In the genomic region with DNA sequence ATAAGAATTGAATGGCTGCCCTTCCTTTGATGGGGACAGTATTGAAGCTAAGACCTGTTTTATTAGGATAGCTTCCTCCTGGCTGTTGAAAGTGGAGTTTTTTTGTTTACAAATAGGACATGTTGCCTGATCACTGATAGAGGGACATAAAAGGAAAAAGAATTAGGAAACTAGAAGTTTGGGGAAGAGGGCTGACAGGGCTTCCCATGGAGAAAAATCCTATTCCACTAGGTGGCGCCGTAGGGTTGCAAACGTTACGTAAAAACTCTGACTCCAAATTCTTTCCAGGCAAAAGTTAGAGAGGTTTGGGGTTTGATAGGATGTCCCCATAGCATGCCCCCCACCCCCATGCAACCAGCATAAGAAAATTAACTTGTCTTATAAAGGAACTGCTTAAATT, we compare ENCODE assay signal across 8 cellular contexts. TPM values are rescaled to one million over a fixed set of nuclear protein-coding genes. Genes with fewer than 3 reads are reported as not detected.
DNase-seq lines count a peak whose midpoint lies in the region; ATAC-seq and TF ChIP-seq lines count a peak whose summit lies in the region.

No MANE protein-coding gene starts in this region.

- H3K27me3 ChIP-seq in HCT116 (ENCODE audit: insufficient read depth, low read length) = no peaks in the 10 kb centered on the region
- H3K27me3 ChIP-seq in WERI-Rb-1 (ENCODE audit: insufficient read depth, low read depth, severe bottlenecking) = no peaks in the 10 kb centered on the region
- no peaks in the 10 kb centered on the region for H3K27me3 ChIP-seq in H7 (ENCODE audit: control insufficient read depth, insufficient read depth, low read length)

- H3K9me3 ChIP-seq in HCT116 (ENCODE audit: control insufficient read depth in 1 of 2, insufficient read depth in 1 of 2, low read depth in 1 of 2, low read length in 2 of 2) = peaks cover 26 to 34% of the 10 kb centered on the region in 2 experiments; a peak in 3 of 4 replicates
- peaks cover 68% of the 10 kb centered on the region for H3K9me3 ChIP-seq in WERI-Rb-1 (ENCODE audit: severe bottlenecking)

- no peaks in the 10 kb centered on the region for H3K36me3 ChIP-seq in HCT116 (ENCODE audit: control insufficient read depth in 1 of 2, insufficient read depth in 2 of 2, low read length in 2 of 2)
- no peaks in the 10 kb centered on the region for H3K36me3 ChIP-seq in WERI-Rb-1
- H3K36me3 ChIP-seq in H7 (replicated peaks; ENCODE audit: control insufficient read depth, insufficient read depth, low read length) = no peaks in the 10 kb centered on the region

- no peak for ATAC-seq in HCT116

- DNase-seq in NCI-H82 (lab: John Stamatoyannopoulos, UW) = peak; percentile 14
- DNase-seq in NCI-H82 treated with DMSO at 0.1 percent for 48 hours (lab: John Stamatoyannopoulos, UW; ENCODE audit: unreplicated experiment) = no peak
- peak; percentile 28 for DNase-seq in HCT116 (ENCODE audit: low read depth, low spot score)
- peak; percentile 53 for DNase-seq in WERI-Rb-1
- DNase-seq in iPS-NIHi7 (ENCODE audit: extremely low spot score) = peak; percentile 33
- DNase-seq in H7 = no peak
- DNase-seq in ureter (ENCODE audit: low spot score) = no peak
- DNase-seq in NCI-H524 treated with DMSO at 0.1 percent for 48 hours (lab: John Stamatoyannopoulos, UW) = no peak

- RAD21 ChIA-PET in HCT116 (lab: Charles Lee; ENCODE audit: low non-redundant PET in 1 of 2, low total read pairs in 2 of 2, uncharacterized antibody in 2 of 2, unreplicated experiment in 2 of 2) = no interaction called here

- H3K9me2 ChIP-seq in HCT116 (ENCODE audit: insufficient read depth) = no peaks in the 10 kb centered on the region

- H3K4me3 ChIP-seq in HCT116 (replicated peaks in 1 of 2; ENCODE audit: low read depth in 1 of 2, low read length in 2 of 2) (no peak overlapping the region), WERI-Rb-1 (ENCODE audit: low read depth, low read length) (no peak overlapping the region), H7 (ENCODE audit: insufficient read depth, low read depth, low read length) (no peak overlapping the region)

- BruUV-seq in HCT116 (replicated peaks; lab: Mats Ljungman, UMichigan) = no TSS peak

- no peaks in the 10 kb centered on the region for H4K20me1 ChIP-seq in HCT116 (ENCODE audit: insufficient read depth)

- 0 out of 2 replicates have a peak, but pooled peaks have one; percentile 29 for TF ChIP-seq RAD21 in HCT116 (IDR thresholded peaks at IDR 0.05; ENCODE audit: low read depth)

- TF ChIP-seq POLR2A in HCT116 (IDR thresholded peaks at IDR 0.05; ENCODE audit: borderline replicate concordance, extremely low read depth, insufficient read depth, insufficient read length) = no peak

- CTCF ChIA-PET in HCT116 (lab: Charles Lee) = no interaction called here

- peak; percentile 3 to 76 (median 50); a peak in 4 of 6 replicates for TF ChIP-seq CTCF in HCT116 (IDR thresholded peaks at IDR 0.05 in 2 of 3, conservative IDR thresholded peaks at IDR 0.05 in 1 of 3; ENCODE audit: borderline replicate concordance in 1 of 3, insufficient read depth in 1 of 3, low read depth in 2 of 3, low read length in 2 of 3)
- peak; percentile 53 for TF ChIP-seq CTCF in WERI-Rb-1 (IDR thresholded peaks at IDR 0.05; ENCODE audit: low read depth, low read length)

- no peak overlapping the region for H3K4me2 ChIP-seq in HCT116 (ENCODE audit: low read length)

- no peaks in the 10 kb centered on the region for H3K79me2 ChIP-seq in HCT116 (ENCODE audit: insufficient read depth, low read length)

- POLR2A ChIA-PET in HCT116 (lab: Charles Lee) = no interaction called here

- no peak overlapping the region for H3K9ac ChIP-seq in HCT116 (ENCODE audit: low read length)

- H3K27ac ChIP-seq in HCT116 (ENCODE audit: low read depth, low read length) (no peak overlapping the region), WERI-Rb-1 (no peak overlapping the region)

- intact Hi-C loops in HCT116 (cut with micrococcal nuclease) = no loop called here

- no peak overlapping the region for H2AFZ ChIP-seq in HCT116 (ENCODE audit: low read depth, low read length, poor library complexity, severe bottlenecking)

- no peaks in the 10 kb centered on the region for H3K4me1 ChIP-seq in HCT116 (ENCODE audit: control insufficient read depth in 1 of 2, insufficient read depth in 2 of 2, low read length in 2 of 2)

TF ChIP-seq in HCT116, 20 proteins besides CTCF, POLR2A, EP300 and RAD21:
- TF ChIP-seq CEBPB (IDR thresholded peaks at IDR 0.05; ENCODE audit: low read depth) = no peak
- TF ChIP-seq CBX3 (IDR thresholded peaks at IDR 0.05; ENCODE audit: low read depth) = no peak
- TF ChIP-seq SIN3A (IDR thresholded peaks at IDR 0.05; ENCODE audit: low read depth) = no peak
- TF ChIP-seq, protein P1, sequence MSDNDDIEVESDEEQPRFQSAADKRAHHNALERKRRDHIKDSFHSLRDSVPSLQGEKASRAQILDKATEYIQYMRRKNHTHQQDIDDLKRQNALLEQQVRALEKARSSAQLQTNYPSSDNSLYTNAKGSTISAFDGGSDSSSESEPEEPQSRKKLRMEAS (IDR thresholded peaks at IDR 0.05) = no peak
- TF ChIP-seq EGR1 (IDR thresholded peaks at IDR 0.05; ENCODE audit: low read depth) = no peak
- TF ChIP-seq ELF1 (IDR thresholded peaks at IDR 0.05; ENCODE audit: borderline replicate concordance, low read depth) = no peak
- TF ChIP-seq SRF (IDR thresholded peaks at IDR 0.05; ENCODE audit: low read depth) = no peak
- TF ChIP-seq TCF7L2 (IDR thresholded peaks at IDR 0.05; ENCODE audit: borderline replicate concordance, extremely low read depth, insufficient read depth, insufficient read length) = no peak
- TF ChIP-seq, protein P2, sequence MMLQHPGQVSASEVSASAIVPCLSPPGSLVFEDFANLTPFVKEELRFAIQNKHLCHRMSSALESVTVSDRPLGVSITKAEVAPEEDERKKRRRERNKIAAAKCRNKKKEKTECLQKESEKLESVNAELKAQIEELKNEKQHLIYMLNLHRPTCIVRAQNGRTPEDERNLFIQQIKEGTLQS (IDR thresholded peaks at IDR 0.05) = no peak
- TF ChIP-seq YY1 (IDR thresholded peaks at IDR 0.05; ENCODE audit: extremely low read depth, insufficient replicate concordance, low read depth, low read length) = no peak
- no peak for TF ChIP-seq SP1 (IDR thresholded peaks at IDR 0.05; ENCODE audit: low read depth)
- TF ChIP-seq ZNF274 (IDR thresholded peaks at IDR 0.05; ENCODE audit: low read depth, low read length) = no peak
- TF ChIP-seq, protein P3, sequence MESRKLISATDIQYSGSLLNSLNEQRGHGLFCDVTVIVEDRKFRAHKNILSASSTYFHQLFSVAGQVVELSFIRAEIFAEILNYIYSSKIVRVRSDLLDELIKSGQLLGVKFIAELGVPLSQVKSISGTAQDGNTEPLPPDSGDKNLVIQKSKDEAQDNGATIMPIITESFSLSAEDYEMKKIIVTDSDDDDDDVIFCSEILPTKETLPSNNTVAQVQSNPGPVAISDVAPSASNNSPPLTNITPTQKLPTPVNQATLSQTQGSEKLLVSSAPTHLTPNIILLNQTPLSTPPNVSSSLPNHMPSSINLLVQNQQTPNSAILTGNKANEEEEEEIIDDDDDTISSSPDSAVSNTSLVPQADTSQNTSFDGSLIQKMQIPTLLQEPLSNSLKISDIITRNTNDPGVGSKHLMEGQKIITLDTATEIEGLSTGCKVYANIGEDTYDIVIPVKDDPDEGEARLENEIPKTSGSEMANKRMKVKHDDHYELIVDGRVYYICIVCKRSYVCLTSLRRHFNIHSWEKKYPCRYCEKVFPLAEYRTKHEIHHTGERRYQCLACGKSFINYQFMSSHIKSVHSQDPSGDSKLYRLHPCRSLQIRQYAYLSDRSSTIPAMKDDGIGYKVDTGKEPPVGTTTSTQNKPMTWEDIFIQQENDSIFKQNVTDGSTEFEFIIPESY (IDR thresholded peaks at IDR 0.05; ENCODE audit: extremely low read depth, insufficient replicate concordance, low read length) = no peak
- TF ChIP-seq, protein P4, sequence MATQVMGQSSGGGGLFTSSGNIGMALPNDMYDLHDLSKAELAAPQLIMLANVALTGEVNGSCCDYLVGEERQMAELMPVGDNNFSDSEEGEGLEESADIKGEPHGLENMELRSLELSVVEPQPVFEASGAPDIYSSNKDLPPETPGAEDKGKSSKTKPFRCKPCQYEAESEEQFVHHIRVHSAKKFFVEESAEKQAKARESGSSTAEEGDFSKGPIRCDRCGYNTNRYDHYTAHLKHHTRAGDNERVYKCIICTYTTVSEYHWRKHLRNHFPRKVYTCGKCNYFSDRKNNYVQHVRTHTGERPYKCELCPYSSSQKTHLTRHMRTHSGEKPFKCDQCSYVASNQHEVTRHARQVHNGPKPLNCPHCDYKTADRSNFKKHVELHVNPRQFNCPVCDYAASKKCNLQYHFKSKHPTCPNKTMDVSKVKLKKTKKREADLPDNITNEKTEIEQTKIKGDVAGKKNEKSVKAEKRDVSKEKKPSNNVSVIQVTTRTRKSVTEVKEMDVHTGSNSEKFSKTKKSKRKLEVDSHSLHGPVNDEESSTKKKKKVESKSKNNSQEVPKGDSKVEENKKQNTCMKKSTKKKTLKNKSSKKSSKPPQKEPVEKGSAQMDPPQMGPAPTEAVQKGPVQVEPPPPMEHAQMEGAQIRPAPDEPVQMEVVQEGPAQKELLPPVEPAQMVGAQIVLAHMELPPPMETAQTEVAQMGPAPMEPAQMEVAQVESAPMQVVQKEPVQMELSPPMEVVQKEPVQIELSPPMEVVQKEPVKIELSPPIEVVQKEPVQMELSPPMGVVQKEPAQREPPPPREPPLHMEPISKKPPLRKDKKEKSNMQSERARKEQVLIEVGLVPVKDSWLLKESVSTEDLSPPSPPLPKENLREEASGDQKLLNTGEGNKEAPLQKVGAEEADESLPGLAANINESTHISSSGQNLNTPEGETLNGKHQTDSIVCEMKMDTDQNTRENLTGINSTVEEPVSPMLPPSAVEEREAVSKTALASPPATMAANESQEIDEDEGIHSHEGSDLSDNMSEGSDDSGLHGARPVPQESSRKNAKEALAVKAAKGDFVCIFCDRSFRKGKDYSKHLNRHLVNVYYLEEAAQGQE (IDR thresholded peaks at IDR 0.05; ENCODE audit: low read depth) = no peak
- TF ChIP-seq EZH2 (IDR thresholded peaks at IDR 0.05) = no peak
- no peak for TF ChIP-seq FOSL1 (IDR thresholded peaks at IDR 0.05; ENCODE audit: low read depth)

RNA-seq across cellular contexts. Expression of gene RBFA, which starts 11.1 kb away (rescaled TPM):
- 45.3 TPM for total RNA-seq in HCT116 (2021; ENCODE audit: unreplicated experiment)
- 29.5 and 32.6 TPM in 2 replicates for polyA plus RNA-seq in HCT116 (2012)
- 37.2 and 45.2 TPM in 2 replicates for total RNA-seq in H7 (2014; rRNA removed; shearing (Covaris generic))
- 35.7 TPM for total RNA-seq in ureter

RNA-seq across cellular contexts. Expression of gene TXNL4A, which starts 34.8 kb away (rescaled TPM):
- total RNA-seq in HCT116 (2021; ENCODE audit: unreplicated experiment) (178 TPM), ureter (82.1 TPM)
- polyA plus RNA-seq in HCT116 (2012) = 107 and 114 TPM in 2 replicates
- 80.2 and 98.4 TPM in 2 replicates for total RNA-seq in H7 (2014; rRNA removed; shearing (Covaris generic))

RNA-seq across cellular contexts. Expression of gene HSBP1L1, which starts 58.7 kb away (rescaled TPM):
- total RNA-seq in HCT116 (2021; ENCODE audit: unreplicated experiment) (41.4 TPM), ureter (29.5 TPM)
- 26.9 and 30.7 TPM in 2 replicates for polyA plus RNA-seq in HCT116 (2012)
- total RNA-seq in H7 (2014; rRNA removed; shearing (Covaris generic)) = 1.6 and 2.8 TPM in 2 replicates

Comparison
In these comparisons a context has a peak if more than half of its experiments do, and no peak if none do; other contexts are left out.
1. DNase-seq: peak in NCI-H82 (single experiment), HCT116 (single experiment), WERI-Rb-1 (single experiment) and iPS-NIHi7 (single experiment); none in NCI-H82 treated with DMSO at 0.1 percent for 48 hours (single experiment), H7 (single experiment), ureter (single experiment) and NCI-H524 treated with DMSO at 0.1 percent for 48 hours (single experiment).